In genomic region chr2:138827426-138828054, GRCh38 we compare ENCODE assay signal across 8 cellular contexts. TPM values are rescaled to one million over a fixed set of nuclear protein-coding genes. Genes with fewer than 3 reads are reported as not detected.
DNase-seq lines count a peak whose midpoint lies in the region; ATAC-seq and TF ChIP-seq lines count a peak whose summit lies in the region.

No MANE protein-coding gene starts in this region.

- H2AFZ ChIP-seq in SK-N-SH (ENCODE audit: low read depth): no peak overlapping the region

- no peaks in the 10 kb centered on the region for H3K36me3 ChIP-seq in SK-N-SH (replicated peaks in 1 of 2; ENCODE audit: control insufficient read depth in 1 of 2, insufficient read depth in 2 of 2, low read length in 1 of 2)

- H4K20me1 ChIP-seq in SK-N-SH (ENCODE audit: insufficient read depth): no peaks in the 10 kb centered on the region

- peak; percentile 44 for DNase-seq in AG08396 (ENCODE audit: low spot score)
- peak; percentile 72 for DNase-seq in GM12865 (ENCODE audit: low read depth)
- peak; percentile 71 for DNase-seq in NB4 (ENCODE audit: low read depth)
- DNase-seq in SK-N-SH: peak; percentile 18
- peak; percentile 27 for DNase-seq in naive B cell

- peak; percentile 86 for TF ChIP-seq RAD21 in SK-N-SH (IDR thresholded peaks at IDR 0.05; ENCODE audit: low read length)

- peaks cover 2 to 5% (median 5%) of the 10 kb centered on the region in 3 donors for H3K27me3 Mint-ChIP-seq in naive B cell

- H3K4me1 ChIP-seq in SK-N-SH (ENCODE audit: control insufficient read depth in 1 of 2, insufficient read depth in 2 of 2, low read depth in 1 of 2, low read length in 1 of 2): peaks cover 0 to 2% of the 10 kb centered on the region in 2 experiments; a peak in 1 of 4 replicates

- no peaks in the 10 kb centered on the region for H3K36me3 Mint-ChIP-seq in naive B cell

- H3K9me3 Mint-ChIP-seq in naive B cell: no peaks in the 10 kb centered on the region

- no peaks in the 10 kb centered on the region for H3K9me2 ChIP-seq in SK-N-SH

- TF ChIP-seq CTCF in GM12865 (IDR thresholded peaks at IDR 0.05; ENCODE audit: insufficient read depth, low read depth, low read length, missing control alignments) (peak; percentile 59), NB4 (IDR thresholded peaks at IDR 0.05; ENCODE audit: low read depth, low read length) (peak; percentile 39), SK-N-SH (IDR thresholded peaks at IDR 0.05) (peak; percentile 84)

- H3K4me3 ChIP-seq in GM12865 (ENCODE audit: low read depth, low read length): no peak overlapping the region
- no peak overlapping the region for H3K4me3 ChIP-seq in NB4 (ENCODE audit: low read depth, low read length)
- H3K4me3 ChIP-seq in SK-N-SH (ENCODE audit: low read depth in 2 of 2, low read length in 1 of 2): no peak overlapping the region

- H3K27ac ChIP-seq in SK-N-SH (ENCODE audit: low read depth in 2 of 2, low read length in 1 of 2): no peak overlapping the region

- CTCF ChIA-PET in SK-N-SH (lab: Yijun Ruan, JAX): interaction anchor here (0.6 to 5.1 kb wide), 31 partner anchors 10 to 963 kb away, joined by 3 to 45 read pairs (median 5); no protein-coding TSS in a partner anchor

- TF ChIP-seq EP300 in SK-N-SH (IDR thresholded peaks at IDR 0.05; ENCODE audit: borderline replicate concordance in 1 of 2, low read depth in 1 of 2, low read length in 1 of 2): no peak

- H3K4me1 Mint-ChIP-seq in naive B cell: no peaks in the 10 kb centered on the region

- no peaks in the 10 kb centered on the region for H3K27me3 ChIP-seq in SK-N-SH (ENCODE audit: insufficient read depth)

- no peak overlapping the region for H3K9ac ChIP-seq in SK-N-SH

- WGBS in SK-N-SH (ENCODE audit: low lambda C conversion rate): 26% methylated on average over 3 of the region's 3 CpGs

- H3K79me2 ChIP-seq in SK-N-SH (ENCODE audit: insufficient read depth): no peaks in the 10 kb centered on the region

- no peak overlapping the region for H3K4me3 Mint-ChIP-seq in naive B cell

- ATAC-seq in HG02623 (IDR thresholded peaks at IDR 0.05; ENCODE audit: unreplicated experiment) (peak; percentile 66), esophagus mucosa (peak; percentile 72), naive B cell (ENCODE audit: low read depth in 2 of 2) (peak in 1 of 2 donors; percentile 48), HG02840 (IDR thresholded peaks at IDR 0.05; ENCODE audit: low FRiP score, unreplicated experiment) (no peak)

- no peaks in the 10 kb centered on the region for H3K9me3 ChIP-seq in SK-N-SH

- POLR2A ChIA-PET in SK-N-SH (lab: Yijun Ruan, JAX): interaction anchor here (0.8 kb wide), 1 partner anchor 791 kb away, joined by 3 read pairs; no protein-coding TSS in a partner anchor

- TF ChIP-seq POLR2A in NB4 (IDR thresholded peaks at IDR 0.05; ENCODE audit: extremely low read depth, insufficient read length): no peak

- H3K4me2 ChIP-seq in SK-N-SH: no peak overlapping the region

- H3F3A ChIP-seq in SK-N-SH (replicated peaks; ENCODE audit: insufficient read depth): no peaks in the 10 kb centered on the region

- H3K27ac Mint-ChIP-seq in naive B cell: no peak overlapping the region

TF ChIP-seq in SK-N-SH, 30 proteins besides CTCF, POLR2A, EP300 and RAD21:
- TF ChIP-seq RCOR1 (IDR thresholded peaks at IDR 0.05; ENCODE audit: low read length) (0 out of 2 replicates have a peak, but pooled peaks have one; percentile 20), NRF1 (IDR thresholded peaks at IDR 0.05; ENCODE audit: low read depth, low read length) (no peak), MAX (IDR thresholded peaks at IDR 0.05; ENCODE audit: low read depth) (no peak), SMC3 (IDR thresholded peaks at IDR 0.05; ENCODE audit: low read depth, low read length) (peak; percentile 71)

RNA-seq across cellular contexts. Expression of gene NXPH2, which starts 47.4 kb away (rescaled TPM):
- polyA plus RNA-seq in SK-N-SH (2012; rRNA removed) (not detected in 2 replicates), naive B cell (ENCODE audit: low read depth in 6 of 6) (not detected)
- 0.05 and 0.09 TPM in 2 replicates for polyA plus RNA-seq in SK-N-SH (2012; cell fraction: cytosol; rRNA removed)
- polyA plus RNA-seq in SK-N-SH (2012; cell fraction: nucleus; rRNA removed): not detected in 2 replicates
- total RNA-seq in esophagus mucosa: not detected

Comparison
In these comparisons a context has a peak if more than half of its experiments do, and no peak if none do; other contexts are left out.
1. DNase-seq: peak in every context shown above with its lines; median percentile 72 in GM12865; 71 in NB4; 44 in AG08396; 27 in naive B cell; 18 in SK-N-SH.